Comparison of ENCODE assay signal across 9 cellular contexts in genomic region chr17:7855643-7856080, GRCh38. TPM values are rescaled to one million over a fixed set of nuclear protein-coding genes. Genes with fewer than 3 reads are reported as not detected.
DNase-seq lines count a peak whose midpoint lies in the region; ATAC-seq and TF ChIP-seq lines count a peak whose summit lies in the region.
"Had no signal": no experiment of that assay in that cellular context is flagged by ENCODE, and none has a peak within 500 bp of the region (broad histone marks: within the 10 kb centered on the region; RNA-seq: fewer than 3 reads in every experiment).

No MANE protein-coding gene starts in this region.

- peak overlapping the region; percentile 90 for H3K4me3 ChIP-seq in PC-3 (ENCODE audit: low read length)
- H3K4me3 ChIP-seq in gastroesophageal sphincter, result peak overlapping the region in 1 of 2 donors; percentile 57
- H3K4me3 ChIP-seq in retinal pigment epithelial cell (ENCODE audit: low read length), result peak overlapping the region; percentile 52

- no peak overlapping the region for H2AFZ ChIP-seq in PC-3 (ENCODE audit: low read length)

- H3K9ac ChIP-seq in ES-I3 (ENCODE audit: low read depth, low read length), result peak overlapping the region; percentile 35; the same call in 1 of the 2 replicates
- peak overlapping the region; percentile 94 for H3K9ac ChIP-seq in PC-3 (ENCODE audit: low read length)

- no peaks in the 10 kb centered on the region for H3K9me2 ChIP-seq in PC-3 (replicated peaks; ENCODE audit: low read length)

- TF ChIP-seq EP300 in gastroesophageal sphincter (IDR thresholded peaks at IDR 0.05), result no peak

- H3K79me2 ChIP-seq in PC-3 (ENCODE audit: low read length), result peaks cover 46% of the 10 kb centered on the region

- no peak for DNase-seq in PC-3
- DNase-seq in retinal pigment epithelial cell (ENCODE audit: low read depth), result no peak
- no peak for DNase-seq in substantia nigra (lab: John Stamatoyannopoulos, UW)
- DNase-seq in NCI-H748 (lab: John Stamatoyannopoulos, UW; ENCODE audit: unreplicated experiment), result no peak
- no peak for DNase-seq in activated CD4-positive, CD25-positive, alpha-beta regulatory T cell treated with anti-CD3 and anti-CD28 coated beads, Interleukin-2, amount 50 U/mL, for 72 hours

- H3K36me3 ChIP-seq in ES-I3 (ENCODE audit: insufficient read depth, low read length), result no peaks in the 10 kb centered on the region
- peaks cover 8% of the 10 kb centered on the region; the same call in 1 of the 2 replicates for H3K36me3 ChIP-seq in PC-3 (ENCODE audit: low read depth, low read length)
- H3K36me3 ChIP-seq in gastroesophageal sphincter, result peaks cover 0 to 51% of the 10 kb centered on the region in 2 donors

- ATAC-seq in PC-3, result no peak
- ATAC-seq in gastroesophageal sphincter, result no peak
- ATAC-seq in GM21723 (IDR thresholded peaks at IDR 0.05; ENCODE audit: unreplicated experiment), result no peak
- ATAC-seq: activated CD4-positive, CD25-positive, alpha-beta regulatory T cell treated with anti-CD3 and anti-CD28 coated beads, Interleukin-2, amount 50 U/mL, for 24 hours had no signal

- H3K4me1 ChIP-seq in ES-I3 (ENCODE audit: insufficient read depth, low read length) (peaks cover 5% of the 10 kb centered on the region; the same call in 1 of the 2 replicates), PC-3 (ENCODE audit: insufficient read depth, low read length) (peaks cover 25% of the 10 kb centered on the region), gastroesophageal sphincter (peaks cover 3 to 66% (median 27%) of the 10 kb centered on the region in 3 donors)

- no peak overlapping the region for H3K27ac ChIP-seq in PC-3 (ENCODE audit: low read length)
- H3K27ac ChIP-seq in gastroesophageal sphincter, result peak overlapping the region in 3 of 4 donors; percentile 88 to 96 (median 95)
- no peak overlapping the region for H3K27ac ChIP-seq in substantia nigra (ENCODE audit: low read depth, low read length, poor library complexity, severe bottlenecking)

- CTCF ChIA-PET in PC-3 (lab: Charles Lee), result interaction anchor here (0.6 kb wide), 3 partner anchors 31 to 134 kb away, joined by 3 to 4 read pairs (median 4); no protein-coding TSS in a partner anchor

- BruUV-seq in PC-3 (replicated peaks; lab: Mats Ljungman, UMichigan), result no TSS peak

- intact Hi-C loops in PC-3 (cut with micrococcal nuclease), result loop anchor here (2.0 kb wide), 2 partner anchors 13 to 21 kb away; partner anchors contain the start of gene KDM6B

- H3K27me3 ChIP-seq in PC-3 (ENCODE audit: low read length) (no peaks in the 10 kb centered on the region), gastroesophageal sphincter (no peaks in the 10 kb centered on the region)

- TF ChIP-seq CTCF in PC-3 (conservative IDR thresholded peaks at IDR 0.05; ENCODE audit: low read depth, low read length), result no peak
- TF ChIP-seq CTCF in gastroesophageal sphincter (IDR thresholded peaks at IDR 0.05), result no peak
- no peak for TF ChIP-seq CTCF in retinal pigment epithelial cell (conservative IDR thresholded peaks at IDR 0.05; ENCODE audit: low read depth, low read length)

- no peaks in the 10 kb centered on the region for H3F3A ChIP-seq in PC-3 (ENCODE audit: low read length, unreplicated experiment)

- WGBS in gastroesophageal sphincter (ENCODE audit: low coverage in 1 of 2), 2 donors, result 13 to 40% methylated on average over 1 to 3 of the region's 20 CpGs

- no peaks in the 10 kb centered on the region for H3K9me3 ChIP-seq in ES-I3 (ENCODE audit: control insufficient read depth, insufficient read depth, low read length)
- H3K9me3 ChIP-seq in PC-3 (ENCODE audit: low read length), result no peaks in the 10 kb centered on the region
- H3K9me3 ChIP-seq in gastroesophageal sphincter, result no peaks in the 10 kb centered on the region

- POLR2A ChIA-PET in PC-3 (lab: Charles Lee; ENCODE audit: unreplicated experiment), result interaction anchor here (0.6 kb wide), 2 partner anchors 121 to 335 kb away, joined by 11 to 17 read pairs; no protein-coding TSS in a partner anchor

- H3K4me2 ChIP-seq in PC-3 (ENCODE audit: low read length), result peak overlapping the region; percentile 97

- no peak for TF ChIP-seq POLR2A in gastroesophageal sphincter (IDR thresholded peaks at IDR 0.05)

- no peaks in the 10 kb centered on the region for H4K20me1 ChIP-seq in PC-3 (ENCODE audit: low read length)

RNA-seq across cellular contexts. Expression of gene TMEM88, which starts 0.8 kb away (rescaled TPM):
- total RNA-seq in PC-3 (2014; rRNA removed), result 1.5 TPM in 1 of 2 replicates, not detected in the other
- total RNA-seq in gastroesophageal sphincter, result 10 to 100 TPM in 3 of 4 donors, 1 to 10 TPM in 1; 6.5 to 41.6 (median 29.6) TPM

RNA-seq across cellular contexts. Expression of gene NAA38, which starts 1.7 kb away (rescaled TPM):
- total RNA-seq in PC-3 (2014; rRNA removed), result 403 and 409 TPM in 2 replicates
- total RNA-seq in gastroesophageal sphincter, result 10 to 100 TPM; 60.5 to 84.7 (median 69.8) TPM

RNA-seq across cellular contexts. Expression of gene CYB5D1, which starts 2.1 kb away (rescaled TPM):
- total RNA-seq in PC-3 (2014; rRNA removed), result 16.7 and 23.1 TPM in 2 replicates
- 10 to 100 TPM; 12.0 to 18.7 (median 13.7) TPM for total RNA-seq in gastroesophageal sphincter

RNA-seq across cellular contexts. Expression of gene KDM6B, which starts 21.6 kb away (rescaled TPM):
- 3.2 and 158 TPM in 2 replicates for total RNA-seq in PC-3 (2014; rRNA removed)
- total RNA-seq in gastroesophageal sphincter, result 10 to 100 TPM in 3 of 4 donors, 1 to 10 TPM in 1; 5.7 to 16.2 (median 15.6) TPM

RNA-seq across cellular contexts. Expression of gene CHD3, which starts 32.9 kb away (rescaled TPM):
- total RNA-seq in PC-3 (2014; rRNA removed) (102 and 151 TPM in 2 replicates), gastroesophageal sphincter (100 to 1,000 TPM in 3 of 4 donors, 10 to 100 TPM in 1; 56.7 to 134 (median 120) TPM)

Comparison
In these comparisons a context has a peak if more than half of its experiments do, and no peak if none do; other contexts are left out.
1. H3K27ac ChIP-seq: peak in gastroesophageal sphincter (3 of 4); none in PC-3 (single experiment) and substantia nigra (single experiment).